In genomic region chr5:149765932-149766331, GRCh38 we compare ENCODE assay signal across 10 cellular contexts. TPM values are rescaled to one million over a fixed set of nuclear protein-coding genes. Genes with fewer than 3 reads are reported as not detected.
DNase-seq lines count a peak whose midpoint lies in the region; ATAC-seq, FAIRE-seq and TF ChIP-seq lines count a peak whose summit lies in the region.
"Had no signal": no experiment of that assay in that cellular context is flagged by ENCODE, and none has a peak within 500 bp of the region (broad histone marks: within the 10 kb centered on the region; RNA-seq: fewer than 3 reads in every experiment).

No MANE protein-coding gene starts in this region.

- H3K27me3 ChIP-seq in H7 (ENCODE audit: control insufficient read depth, insufficient read depth, low read length): no peaks in the 10 kb centered on the region

- H3K9me3 Mint-ChIP-seq in CD14-positive monocyte: peaks cover 3 to 12% (median 8%) of the 10 kb centered on the region in 7 donors
- H3K9me3 Mint-ChIP-seq in activated T-helper 17 cell treated with anti-CD3 and anti-CD28 coated beads, Interleukin-2, amount 50 U/mL, for 72 hours: no peaks in the 10 kb centered on the region

- no peaks in the 10 kb centered on the region for H3K27me3 Mint-ChIP-seq in CD14-positive monocyte (ENCODE audit: low read depth in 3 of 3)
- no peaks in the 10 kb centered on the region for H3K27me3 Mint-ChIP-seq in activated T-helper 17 cell treated with anti-CD3 and anti-CD28 coated beads, Interleukin-2, amount 50 U/mL, for 72 hours

- ATAC-seq in activated T-helper 17 cell treated with anti-CD3 and anti-CD28 coated beads, Interleukin-2, amount 50 U/mL, for 72 hours (replicated peaks): no peak
- ATAC-seq: stimulated activated naive CD8-positive, alpha-beta T cell treated with anti-CD3 and anti-CD28 coated beads, Interleukin-15, Interleukin-2, amounts not matched to agents 100 U/mL and 50 U/mL, for 24 hours had no signal

- peak; percentile 70 for FAIRE-seq in RCC 7860 (lab: Jason Lieb, UNC)

- peak; percentile 75 for TF ChIP-seq CTCF in CD14-positive monocyte (IDR thresholded peaks at IDR 0.05)

- H3K4me1 Mint-ChIP-seq in CD14-positive monocyte: peaks cover 2% of the 10 kb centered on the region
- no peaks in the 10 kb centered on the region for H3K4me1 Mint-ChIP-seq in activated T-helper 17 cell treated with anti-CD3 and anti-CD28 coated beads, Interleukin-2, amount 50 U/mL, for 72 hours

- no peaks in the 10 kb centered on the region; the same call in 1 of the 2 replicates for H3K36me3 ChIP-seq in H7 (replicated peaks; ENCODE audit: control insufficient read depth, insufficient read depth, low read length)

- intact Hi-C loops in CD14-positive monocyte (cut with micrococcal nuclease): no loop called here

- DNase-seq in CD14-positive monocyte (ENCODE audit: low spot score): no peak
- DNase-seq in H7: peak; percentile 62
- DNase-seq in RCC 7860 (ENCODE audit: low spot score): peak; percentile 37
- DNase-seq in germinal center (ENCODE audit: low spot score): peak; percentile 53
- no peak for DNase-seq in cerebellum (ENCODE audit: low spot score)
- no peak for DNase-seq in T-helper 9 cell
- DNase-seq in NCI-H146 (lab: John Stamatoyannopoulos, UW): no peak
- DNase-seq: amniotic stem cell; stimulated activated naive CD8-positive, alpha-beta T cell treated with anti-CD3 and anti-CD28 coated beads, Interleukin-15, Interleukin-2, amounts not matched to agents 100 U/mL and 50 U/mL, for 24 hours had no signal

- peaks cover 29 to 31% of the 10 kb centered on the region in 2 donors for H3K36me3 Mint-ChIP-seq in CD14-positive monocyte
- H3K36me3 Mint-ChIP-seq in activated T-helper 17 cell treated with anti-CD3 and anti-CD28 coated beads, Interleukin-2, amount 50 U/mL, for 72 hours (ENCODE audit: low read depth): no peaks in the 10 kb centered on the region

- no peak overlapping the region for H3K4me3 Mint-ChIP-seq in CD14-positive monocyte
- H3K4me3 Mint-ChIP-seq in activated T-helper 17 cell treated with anti-CD3 and anti-CD28 coated beads, Interleukin-2, amount 50 U/mL, for 72 hours: no peak overlapping the region

- no peak overlapping the region for H3K27ac Mint-ChIP-seq in CD14-positive monocyte
- H3K27ac Mint-ChIP-seq in activated T-helper 17 cell treated with anti-CD3 and anti-CD28 coated beads, Interleukin-2, amount 50 U/mL, for 72 hours: no peak overlapping the region

- H3K4me3 ChIP-seq in H7 (ENCODE audit: insufficient read depth, low read depth, low read length): no peak overlapping the region

RNA-seq across cellular contexts. Expression of gene PPARGC1B, which starts 35.8 kb away (rescaled TPM):
- 1 to 10 TPM in 1 of 2 donors, under 1 TPM in 1; 0.67 to 2.0 TPM for polyA plus RNA-seq in CD14-positive monocyte
- total RNA-seq in H7 (2014; rRNA removed; shearing (Covaris generic)): 5.8 and 6.1 TPM in 2 replicates
- 3.2 TPM for total RNA-seq in cerebellum
- total RNA-seq in activated T-helper 17 cell treated with anti-CD3 and anti-CD28 coated beads, Interleukin-2, amount 50 U/mL, for 72 hours: 1 to 10 TPM; 1.9 to 5.8 TPM

Comparison
In these comparisons a context has a peak if more than half of its experiments do, and no peak if none do; other contexts are left out.
1. DNase-seq: peak in H7 (single experiment), RCC 7860 (single experiment) and germinal center (single experiment); none in CD14-positive monocyte (single experiment), cerebellum (single experiment), T-helper 9 cell (single experiment) and NCI-H146 (single experiment).